1 cellular context compared by ENCODE assay signal in genomic region chr17:4544656-4545216, GRCh38.
TF ChIP-seq lines count a peak whose summit lies in the region.

No MANE protein-coding gene starts in this region.

TF ChIP-seq in IMR-90, 13 proteins besides CTCF, POLR2A, EP300 and RAD21:
- TF ChIP-seq, protein P1, sequence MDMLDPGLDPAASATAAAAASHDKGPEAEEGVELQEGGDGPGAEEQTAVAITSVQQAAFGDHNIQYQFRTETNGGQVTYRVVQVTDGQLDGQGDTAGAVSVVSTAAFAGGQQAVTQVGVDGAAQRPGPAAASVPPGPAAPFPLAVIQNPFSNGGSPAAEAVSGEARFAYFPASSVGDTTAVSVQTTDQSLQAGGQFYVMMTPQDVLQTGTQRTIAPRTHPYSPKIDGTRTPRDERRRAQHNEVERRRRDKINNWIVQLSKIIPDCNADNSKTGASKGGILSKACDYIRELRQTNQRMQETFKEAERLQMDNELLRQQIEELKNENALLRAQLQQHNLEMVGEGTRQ (IDR thresholded peaks at IDR 0.05; ENCODE audit: low read depth, low read length) = no peak
- TF ChIP-seq FOS (IDR thresholded peaks at IDR 0.05; ENCODE audit: low read depth, low read length) (no peak), RFX5 (IDR thresholded peaks at IDR 0.05; ENCODE audit: low read depth, low read length) (no peak), MAFK (IDR thresholded peaks at IDR 0.05; ENCODE audit: low read depth, low read length) (no peak), MAZ (IDR thresholded peaks at IDR 0.05; ENCODE audit: borderline replicate concordance, low read depth, low read length) (no peak), CEBPB (IDR thresholded peaks at IDR 0.05; ENCODE audit: low read depth, low read length) (no peak), CHD1 (IDR thresholded peaks at IDR 0.05; ENCODE audit: low read depth, low read length) (no peak), NFE2L2 (IDR thresholded peaks at IDR 0.05; ENCODE audit: low read depth, low read length) (no peak), SMC3 (IDR thresholded peaks at IDR 0.05; ENCODE audit: low read depth, low read length) (no peak), MXI1 (IDR thresholded peaks at IDR 0.05; ENCODE audit: borderline replicate concordance, low read depth, low read length) (no peak), RCOR1 (IDR thresholded peaks at IDR 0.05; ENCODE audit: insufficient replicate concordance, low read length) (no peak), BHLHE40 (IDR thresholded peaks at IDR 0.05; ENCODE audit: low read depth, low read length) (no peak)
- TF ChIP-seq, protein P2, sequence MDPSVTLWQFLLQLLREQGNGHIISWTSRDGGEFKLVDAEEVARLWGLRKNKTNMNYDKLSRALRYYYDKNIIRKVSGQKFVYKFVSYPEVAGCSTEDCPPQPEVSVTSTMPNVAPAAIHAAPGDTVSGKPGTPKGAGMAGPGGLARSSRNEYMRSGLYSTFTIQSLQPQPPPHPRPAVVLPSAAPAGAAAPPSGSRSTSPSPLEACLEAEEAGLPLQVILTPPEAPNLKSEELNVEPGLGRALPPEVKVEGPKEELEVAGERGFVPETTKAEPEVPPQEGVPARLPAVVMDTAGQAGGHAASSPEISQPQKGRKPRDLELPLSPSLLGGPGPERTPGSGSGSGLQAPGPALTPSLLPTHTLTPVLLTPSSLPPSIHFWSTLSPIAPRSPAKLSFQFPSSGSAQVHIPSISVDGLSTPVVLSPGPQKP (IDR thresholded peaks at IDR 0.05; ENCODE audit: borderline replicate concordance, low read depth, low read length) = no peak
